ENCODE assay signal across 16 cellular contexts in the genomic region with DNA sequence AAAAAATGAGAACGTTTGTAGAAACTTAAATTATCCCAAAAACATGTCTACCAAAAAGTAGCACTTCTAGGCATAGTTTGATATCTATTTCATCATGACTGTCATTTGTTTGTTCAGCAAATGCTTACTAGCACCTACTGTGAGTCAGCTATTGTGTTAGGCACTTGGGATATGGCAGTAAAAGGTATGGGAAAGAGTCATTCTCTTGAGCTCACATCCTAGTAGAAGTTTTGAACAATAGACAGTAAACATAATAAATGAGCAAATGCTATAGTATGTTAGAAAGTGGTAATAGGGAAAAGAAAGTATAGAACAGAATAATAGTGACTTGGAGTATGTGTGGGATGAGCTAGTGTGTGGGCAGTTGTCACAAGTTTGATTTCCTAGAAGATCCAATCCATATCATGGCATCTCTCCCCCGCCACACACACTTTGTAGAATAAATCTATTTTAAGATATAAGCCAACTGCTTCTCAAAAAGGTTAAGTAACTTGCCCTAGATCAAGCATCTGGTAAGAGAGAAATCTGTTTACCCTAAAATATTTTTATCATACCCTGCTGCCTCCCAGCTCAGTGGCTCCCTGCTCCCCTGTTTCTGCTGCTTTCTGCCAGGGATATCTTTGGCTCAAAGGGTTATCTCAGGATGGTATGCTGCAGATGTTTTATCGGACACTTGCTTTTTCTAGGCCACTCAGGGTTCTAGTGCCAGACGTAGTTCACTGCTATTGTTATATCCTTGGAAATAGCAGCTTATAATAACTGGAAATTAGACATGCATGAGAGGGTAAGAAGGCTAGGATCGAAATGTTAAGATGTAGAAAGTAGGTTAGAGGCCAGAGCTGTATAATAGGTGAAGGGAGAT.
DNase-seq lines count a peak whose midpoint lies in the region; ATAC-seq and TF ChIP-seq lines count a peak whose summit lies in the region.
"Had no signal": no experiment of that assay in that cellular context is flagged by ENCODE, and none has a peak within 500 bp of the region (broad histone marks: within the 10 kb centered on the region; RNA-seq: fewer than 3 reads in every experiment).

No MANE protein-coding gene starts in this region.

- H3K4me3 ChIP-seq in SJSA1 (no peak overlapping the region), endodermal cell (ENCODE audit: low read length) (no peak overlapping the region)
- H3K4me3 ChIP-seq: testis had no signal

- H3K4me3 Mint-ChIP-seq in glutamatergic neuron (ENCODE audit: unreplicated experiment) (no peak overlapping the region), endodermal cell (no peak overlapping the region)
- H3K4me3 Mint-ChIP-seq in activated CD8-positive, alpha-beta T cell treated with anti-CD3 and anti-CD28 coated beads, Interleukin-2, amount 10 ng/mL, durations not matched to agents 7 days and 5 days: no peak overlapping the region
- H3K4me3 Mint-ChIP-seq: activated CD4-positive, alpha-beta T cell treated with anti-CD3 and anti-CD28 coated beads for 36 hours; activated T-helper 1 cell treated with anti-CD3 and anti-CD28 coated beads, Interleukin-12 subunit alpha, Interleukin-12 subunit beta, Interleukin-2, Interleukin-4 antibody, amounts not matched to agents 30 ng/mL and 10 ng/mL and 1 ng/mL, durations not matched to agents 14 hours and 24 hours and 36 hours had no signal

- ATAC-seq in activated CD8-positive, alpha-beta T cell treated with anti-CD3 and anti-CD28 coated beads, Interleukin-2, amount 10 ng/mL, durations not matched to agents 7 days and 5 days: no peak
- ATAC-seq: activated CD4-positive, alpha-beta T cell treated with anti-CD3 and anti-CD28 coated beads for 36 hours; activated naive CD4-positive, alpha-beta T cell treated with anti-CD3 and anti-CD28 coated beads, Interleukin-2, amount 50 U/mL, for 72 hours had no signal

- peaks cover 65% of the 10 kb centered on the region for H3K4me1 Mint-ChIP-seq in glutamatergic neuron (ENCODE audit: low read depth, unreplicated experiment)
- peaks cover 51% of the 10 kb centered on the region for H3K4me1 Mint-ChIP-seq in endodermal cell
- no peaks in the 10 kb centered on the region for H3K4me1 Mint-ChIP-seq in activated CD8-positive, alpha-beta T cell treated with anti-CD3 and anti-CD28 coated beads, Interleukin-2, amount 10 ng/mL, durations not matched to agents 7 days and 5 days (ENCODE audit: low read depth)
- H3K4me1 Mint-ChIP-seq: activated CD4-positive, alpha-beta T cell treated with anti-CD3 and anti-CD28 coated beads for 36 hours had no signal

- no peak for TF ChIP-seq CTCF in glutamatergic neuron (IDR thresholded peaks at IDR 0.05; ENCODE audit: partially characterized antibody, unreplicated experiment)
- no peak for TF ChIP-seq CTCF in endodermal cell (conservative IDR thresholded peaks at IDR 0.05)

- no peaks in the 10 kb centered on the region for H3K36me3 ChIP-seq in SJSA1
- H3K36me3 ChIP-seq in endodermal cell (ENCODE audit: control insufficient read depth, insufficient read depth, low read length): no peaks in the 10 kb centered on the region

- H3K27ac ChIP-seq in SJSA1 (peak overlapping the region; percentile 46), endodermal cell (ENCODE audit: low read depth, low read length) (no peak overlapping the region)
- H3K27ac ChIP-seq: C4-2B, testis had no signal

- 89 to 90% methylated on average over 4 to 5 of the region's 5 CpGs for WGBS in endodermal cell (ENCODE audit: insufficient coverage in 1 of 2, insufficient read length in 1 of 2), 2 experiments

- peaks cover 16% of the 10 kb centered on the region for H3K4me1 ChIP-seq in SJSA1 (replicated peaks)
- peaks cover 36% of the 10 kb centered on the region for H3K4me1 ChIP-seq in endodermal cell (ENCODE audit: control insufficient read depth, insufficient read depth, low read length)
- H3K4me1 ChIP-seq: testis had no signal

- in situ Hi-C loops in KBM-7 (cut with MboI; ENCODE audit: low pct_unique_long_range_greater_than_20kb, low sequenced_read_pairs): no loop called here

- H3K27me3 Mint-ChIP-seq in glutamatergic neuron (ENCODE audit: unreplicated experiment) (peaks cover 7% of the 10 kb centered on the region), endodermal cell (ENCODE audit: insufficient read depth) (no peaks in the 10 kb centered on the region)
- no peaks in the 10 kb centered on the region for H3K27me3 Mint-ChIP-seq in activated CD8-positive, alpha-beta T cell treated with anti-CD3 and anti-CD28 coated beads, Interleukin-2, amount 10 ng/mL, durations not matched to agents 7 days and 5 days (ENCODE audit: low read depth)

- H3K9me3 Mint-ChIP-seq in glutamatergic neuron (ENCODE audit: unreplicated experiment): peaks cover 8% of the 10 kb centered on the region
- no peaks in the 10 kb centered on the region for H3K9me3 Mint-ChIP-seq in endodermal cell
- no peaks in the 10 kb centered on the region for H3K9me3 Mint-ChIP-seq in activated CD8-positive, alpha-beta T cell treated with anti-CD3 and anti-CD28 coated beads, Interleukin-2, amount 10 ng/mL, durations not matched to agents 7 days and 5 days (ENCODE audit: insufficient read depth)
- H3K9me3 Mint-ChIP-seq: activated naive CD4-positive, alpha-beta T cell treated with anti-CD3 and anti-CD28 coated beads, Interleukin-2, amount 50 U/mL, for 72 hours; activated T-helper 1 cell treated with anti-CD3 and anti-CD28 coated beads, Interleukin-12 subunit alpha, Interleukin-12 subunit beta, Interleukin-2, Interleukin-4 antibody, amounts not matched to agents 30 ng/mL and 10 ng/mL and 1 ng/mL, durations not matched to agents 14 hours and 24 hours and 36 hours had no signal

- POLR2A ChIA-PET in activated CD8-positive, alpha-beta T cell treated with anti-CD3 and anti-CD28 coated beads, Interleukin-2, amount 10 ng/mL, durations not matched to agents 7 days and 5 days (lab: Charles Lee): no interaction called here

- H3K27me3 ChIP-seq in SJSA1 (replicated peaks) (no peaks in the 10 kb centered on the region), endodermal cell (ENCODE audit: control insufficient read depth, insufficient read depth, low read length, poor library complexity, severe bottlenecking) (no peaks in the 10 kb centered on the region)
- H3K27me3 ChIP-seq: testis had no signal

- H3K27ac Mint-ChIP-seq in glutamatergic neuron (ENCODE audit: unreplicated experiment): no peak overlapping the region
- H3K27ac Mint-ChIP-seq in endodermal cell: no peak overlapping the region
- H3K27ac Mint-ChIP-seq in activated CD8-positive, alpha-beta T cell treated with anti-CD3 and anti-CD28 coated beads, Interleukin-2, amount 10 ng/mL, durations not matched to agents 7 days and 5 days: no peak overlapping the region
- H3K27ac Mint-ChIP-seq: activated CD4-positive, alpha-beta T cell treated with anti-CD3 and anti-CD28 coated beads for 36 hours; activated naive CD4-positive, alpha-beta T cell treated with anti-CD3 and anti-CD28 coated beads, Interleukin-2, amount 50 U/mL, for 72 hours; activated T-helper 1 cell treated with anti-CD3 and anti-CD28 coated beads, Interleukin-12 subunit alpha, Interleukin-12 subunit beta, Interleukin-2, Interleukin-4 antibody, amounts not matched to agents 30 ng/mL and 10 ng/mL and 1 ng/mL, durations not matched to agents 14 hours and 24 hours and 36 hours had no signal

- peak; percentile 32 for DNase-seq in COR-L47 (lab: John Stamatoyannopoulos, UW)
- peak; percentile 60 for DNase-seq in HT1080 (ENCODE audit: low read depth)
- peak in 1 of 2 experiments; percentile 50 for DNase-seq in SJSA1 (ENCODE audit: low read depth in 1 of 2, low spot score in 2 of 2)
- peak; percentile 7 for DNase-seq in iris pigment epithelial cell (ENCODE audit: low read depth)
- DNase-seq in KBM-7: no peak
- no peak for DNase-seq in glutamatergic neuron
- DNase-seq in endodermal cell: no peak
- no peak for DNase-seq in activated CD8-positive, alpha-beta T cell treated with anti-CD3 and anti-CD28 coated beads, Interleukin-2, amount 10 ng/mL, durations not matched to agents 7 days and 5 days
- DNase-seq: activated CD4-positive, alpha-beta T cell treated with anti-CD3 and anti-CD28 coated beads for 36 hours; GDM1; NCI-H1694 treated with DMSO at 0.1 percent for 48 hours; NCI-H226; testis had no signal

- H3K36me3 Mint-ChIP-seq in glutamatergic neuron (ENCODE audit: unreplicated experiment) (no peaks in the 10 kb centered on the region), endodermal cell (ENCODE audit: low read depth) (no peaks in the 10 kb centered on the region)
- no peaks in the 10 kb centered on the region for H3K36me3 Mint-ChIP-seq in activated CD8-positive, alpha-beta T cell treated with anti-CD3 and anti-CD28 coated beads, Interleukin-2, amount 10 ng/mL, durations not matched to agents 7 days and 5 days (ENCODE audit: low read depth)
- H3K36me3 Mint-ChIP-seq: activated naive CD4-positive, alpha-beta T cell treated with anti-CD3 and anti-CD28 coated beads, Interleukin-2, amount 50 U/mL, for 72 hours had no signal

- H3K9ac ChIP-seq in endodermal cell (ENCODE audit: extremely low read depth, low read length, poor library complexity, severe bottlenecking): no peak overlapping the region

- CTCF ChIA-PET in activated CD8-positive, alpha-beta T cell treated with anti-CD3 and anti-CD28 coated beads, Interleukin-2, amount 10 ng/mL, durations not matched to agents 7 days and 5 days (lab: Charles Lee): no interaction called here

- H3K9me3 ChIP-seq in SJSA1 (replicated peaks) (no peaks in the 10 kb centered on the region), endodermal cell (ENCODE audit: control insufficient read depth, low read length) (no peaks in the 10 kb centered on the region)
- H3K9me3 ChIP-seq: testis had no signal

Comparison
In these comparisons a context has a peak if more than half of its experiments do, and no peak if none do; other contexts are left out.
1. DNase-seq: peak in COR-L47 (single experiment), HT1080 (single experiment) and iris pigment epithelial cell (single experiment); none in KBM-7 (single experiment), glutamatergic neuron (single experiment), endodermal cell (single experiment) and activated CD8-positive, alpha-beta T cell treated with anti-CD3 and anti-CD28 coated beads, Interleukin-2, amount 10 ng/mL, durations not matched to agents 7 days and 5 days (single experiment).